22 cellular contexts compared by ENCODE assay signal in genomic region chr14:24098927-24099813, GRCh38. TPM values are rescaled to one million over a fixed set of nuclear protein-coding genes. Genes with fewer than 3 reads are reported as not detected.
A peak's percentile ranks its signal among the peaks of the same experiment; 100 is the strongest.
DNase-seq lines count a peak whose midpoint lies in the region; ATAC-seq and TF ChIP-seq lines count a peak whose summit lies in the region.
"Had no signal": no experiment of that assay in that cellular context is flagged by ENCODE, and none has a peak within 500 bp of the region (broad histone marks: within the 10 kb centered on the region; RNA-seq: fewer than 3 reads in every experiment).

No MANE protein-coding gene starts in this region.

- peak; percentile 36 for ATAC-seq in left lobe of liver
- ATAC-seq in HG03045 (IDR thresholded peaks at IDR 0.05; ENCODE audit: unreplicated experiment) = no peak
- ATAC-seq: PC-3 had no signal

- 95% methylated on average over 5 to 7 of the region's 17 CpGs for WGBS in thyroid gland, 2 donors

- H3K27me3 ChIP-seq in thyroid gland (no peaks in the 10 kb centered on the region), H7 (ENCODE audit: control insufficient read depth, insufficient read depth, low read length) (no peaks in the 10 kb centered on the region; the same call in 1 of the 2 replicates)
- H3K27me3 ChIP-seq: BE2C, breast epithelium, dorsolateral prefrontal cortex, SJSA1, tibial nerve had no signal

- peaks cover 10 to 13% of the 10 kb centered on the region in 2 donors for H3K4me1 ChIP-seq in thyroid gland
- H3K4me1 ChIP-seq: BE2C had no signal

- H3K4me3 ChIP-seq in thyroid gland (replicated peaks in 1 of 3) (no peak overlapping the region), H7 (ENCODE audit: insufficient read depth, low read depth, low read length) (no peak overlapping the region)
- H3K4me3 ChIP-seq: breast epithelium, dorsolateral prefrontal cortex, SJSA1, skin epidermis, tibial nerve had no signal

- peak; percentile 57 to 83 (median 65) for DNase-seq in NCI-H1417 (lab: John Stamatoyannopoulos, UW)
- no peak for DNase-seq in NCI-H1417 treated with DMSO at 0.1 percent for 48 hours (lab: John Stamatoyannopoulos, UW)
- peak; percentile 32 for DNase-seq in NCI-H774 (lab: John Stamatoyannopoulos, UW)
- DNase-seq in left lobe of liver (ENCODE audit: low spot score) = peak; percentile 73
- peak; percentile 15 to 26 for DNase-seq in thyroid gland
- no peak for DNase-seq in H7
- DNase-seq in GM03348 (ENCODE audit: low spot score) = no peak
- DNase-seq: 8988T; activated CD4-positive, alpha-beta T cell treated with anti-CD3 and anti-CD28 coated beads for 48 hours; activated naive CD4-positive, alpha-beta T cell treated with anti-CD3 and anti-CD28 coated beads for 36 hours; BE2C; NCI-H1436; NCI-H526; PC-3 had no signal

- intact Hi-C loops in thyroid gland (cut with DNase I) = no loop called here

- no peak overlapping the region for H3K27ac ChIP-seq in thyroid gland
- H3K27ac ChIP-seq: breast epithelium, SJSA1, skin epidermis, tibial nerve had no signal

- no peak for TF ChIP-seq POLR2A in thyroid gland (IDR thresholded peaks at IDR 0.05)

- TF ChIP-seq CTCF in thyroid gland (IDR thresholded peaks at IDR 0.05) = no peak

- peaks cover 0 to 18% of the 10 kb centered on the region in 2 donors for H3K36me3 ChIP-seq in thyroid gland
- H3K36me3 ChIP-seq in H7 (replicated peaks; ENCODE audit: control insufficient read depth, insufficient read depth, low read length) = peaks cover 63% of the 10 kb centered on the region
- H3K36me3 ChIP-seq: breast epithelium had no signal

- H3K9me3 ChIP-seq in thyroid gland = no peaks in the 10 kb centered on the region
- H3K9me3 ChIP-seq: BE2C, breast epithelium, tibial nerve had no signal

RNA-seq across cellular contexts. Expression of gene PCK2, which starts 5.1 kb away (rescaled TPM):
- total RNA-seq in left lobe of liver = 590 TPM
- total RNA-seq in thyroid gland = 10 to 100 TPM; 29.8 to 47.4 (median 39.3) TPM
- 73.7 and 80.1 TPM in 2 replicates for total RNA-seq in H7 (2014; rRNA removed; shearing (Covaris generic))

RNA-seq across cellular contexts. Expression of gene DCAF11, which starts 15.4 kb away (rescaled TPM):
- total RNA-seq in left lobe of liver (212 TPM), thyroid gland (100 to 1,000 TPM in 3 of 4 donors, 10 to 100 TPM in 1; 90.6 to 155 (median 132) TPM)
- 70.4 and 90.1 TPM in 2 replicates for total RNA-seq in H7 (2014; rRNA removed; shearing (Covaris generic))

RNA-seq across cellular contexts. Expression of gene NRL, which starts 15.6 kb away (rescaled TPM):
- total RNA-seq in left lobe of liver (3.5 TPM), thyroid gland (10 to 100 TPM in 2 of 4 donors, 1 to 10 TPM in 2; 2.1 to 11.7 (median 8.4) TPM)
- 0.87 and 2.1 TPM in 2 replicates for total RNA-seq in H7 (2014; rRNA removed; shearing (Covaris generic))

RNA-seq across cellular contexts. Expression of gene CPNE6, which starts 27.8 kb away (rescaled TPM):
- 0.40 TPM for total RNA-seq in left lobe of liver
- under 1 TPM in 1 of 4 donors, not detected in 3; 0.29 TPM for total RNA-seq in thyroid gland
- 0.04 TPM in 1 of 2 replicates, not detected in the other for total RNA-seq in H7 (2014; rRNA removed; shearing (Covaris generic))
- total RNA-seq: activated naive CD4-positive, alpha-beta T cell treated with anti-CD3 and anti-CD28 coated beads for 36 hours; breast epithelium; LHCN-M2; liver; PC-3; SJSA1; tibial nerve had no signal

RNA-seq across cellular contexts. Expression of gene FITM1, which starts 31.3 kb away (rescaled TPM):
- total RNA-seq in left lobe of liver (34.9 TPM), thyroid gland (1 to 10 TPM in 2 of 4 donors, under 1 TPM in 1, not detected in 1; 0.63 to 3.5 (median 2.7) TPM)
- not detected in 2 replicates for total RNA-seq in H7 (2014; rRNA removed; shearing (Covaris generic))
- total RNA-seq: SJSA1 had no signal

Comparison
In these comparisons a context has a peak if more than half of its experiments do, and no peak if none do; other contexts are left out.
1. DNase-seq: peak in NCI-H1417 (3 of 3), NCI-H774 (single experiment), left lobe of liver (single experiment) and thyroid gland (2 of 2); none in NCI-H1417 treated with DMSO at 0.1 percent for 48 hours (single experiment), H7 (single experiment) and GM03348 (single experiment).